In genomic region chr1:65175171-65176070, GRCh38 we compare ENCODE assay signal across 12 cellular contexts. TPM values are rescaled to one million over a fixed set of nuclear protein-coding genes. Genes with fewer than 3 reads are reported as not detected.
DNase-seq lines count a peak whose midpoint lies in the region; ATAC-seq, FAIRE-seq and TF ChIP-seq lines count a peak whose summit lies in the region.
"Had no signal": no experiment of that assay in that cellular context is flagged by ENCODE, and none has a peak within 500 bp of the region (broad histone marks: within the 10 kb centered on the region; RNA-seq: fewer than 3 reads in every experiment).

No MANE protein-coding gene starts in this region.

- TF ChIP-seq EP300 in HepG2 (IDR thresholded peaks at IDR 0.05; ENCODE audit: low read depth in 2 of 2, low read length in 2 of 2) (no peak), HepG2 (CRISPR knock-in tag; IDR thresholded peaks at IDR 0.05; ENCODE audit: borderline replicate concordance) (no peak)

- POLR2A ChIA-PET in HepG2 (lab: Yijun Ruan, JAX), result interaction anchor here (2.4 kb wide), 1 partner anchor 16 kb away, joined by 6 read pairs; no protein-coding TSS in a partner anchor
- POLR2A ChIA-PET in CD4-positive, alpha-beta memory T cell (lab: Charles Lee; ENCODE audit: partially characterized antibody), result no interaction called here

- no peaks in the 10 kb centered on the region for H3K36me3 Mint-ChIP-seq in type B pancreatic cell
- no peaks in the 10 kb centered on the region for H3K36me3 Mint-ChIP-seq in CD4-positive, alpha-beta memory T cell
- H3K36me3 Mint-ChIP-seq: activated naive CD4-positive, alpha-beta T cell treated with anti-CD3 and anti-CD28 coated beads, Interleukin-2, amount 10 ng/mL, durations not matched to agents 7 days and 5 days had no signal

- DNase-seq in NCI-H82 (lab: John Stamatoyannopoulos, UW), result peak; percentile 71
- DNase-seq in HepG2 (ENCODE audit: low spot score), result no peak
- no peak for DNase-seq in type B pancreatic cell (ENCODE audit: extremely low spot score, unreplicated experiment)
- no peak for DNase-seq in CD4-positive, alpha-beta memory T cell
- DNase-seq in lower lobe of right lung, result no peak
- DNase-seq in activated CD4-positive, alpha-beta T cell treated with anti-CD3 and anti-CD28 coated beads, Interleukin-2, amount 50 U/mL, for 1 hour, result no peak
- DNase-seq: activated naive CD4-positive, alpha-beta T cell treated with anti-CD3 and anti-CD28 coated beads, Interleukin-2, amount 10 ng/mL, durations not matched to agents 7 days and 5 days; DMS79; NCI-H2029 treated with DMSO at 0.1 percent for 48 hours; SHP77; stimulated activated CD4-positive, alpha-beta T cell treated with anti-CD3 and anti-CD28 coated beads, Interleukin-4, amount 100 ng/mL, for 24 hours had no signal

- H3K9ac ChIP-seq in HepG2 (ENCODE audit: insufficient read depth, low read depth, low read length), result no peak overlapping the region

- TF ChIP-seq RAD21 in HepG2 (CRISPR knock-in tag; IDR thresholded peaks at IDR 0.05), result no peak

- H3K4me3 Mint-ChIP-seq in type B pancreatic cell, result no peak overlapping the region
- H3K4me3 Mint-ChIP-seq in CD4-positive, alpha-beta memory T cell, result no peak overlapping the region
- H3K4me3 Mint-ChIP-seq: activated naive CD4-positive, alpha-beta T cell treated with anti-CD3 and anti-CD28 coated beads, Interleukin-2, amount 10 ng/mL, durations not matched to agents 7 days and 5 days had no signal

- peak overlapping the region; percentile 47 for H3K27ac ChIP-seq in cingulate gyrus (ENCODE audit: low read depth, low read length)
- no peak overlapping the region for H3K27ac ChIP-seq in HepG2 (ENCODE audit: extremely low read length, insufficient read depth, low read length)
- no peak overlapping the region for H3K27ac ChIP-seq in CD4-positive, alpha-beta memory T cell (ENCODE audit: low read depth, low read length)
- H3K27ac ChIP-seq in lower lobe of right lung, result no peak overlapping the region

- peaks cover 26% of the 10 kb centered on the region for H3K4me1 Mint-ChIP-seq in type B pancreatic cell (ENCODE audit: unreplicated experiment)
- H3K4me1 Mint-ChIP-seq in CD4-positive, alpha-beta memory T cell, result peaks cover 0 to 1% (median 0%) of the 10 kb centered on the region in 4 donors
- H3K4me1 Mint-ChIP-seq: activated naive CD4-positive, alpha-beta T cell treated with anti-CD3 and anti-CD28 coated beads, Interleukin-2, amount 10 ng/mL, durations not matched to agents 7 days and 5 days had no signal

- peak overlapping the region; percentile 59 for H3K27ac Mint-ChIP-seq in type B pancreatic cell
- H3K27ac Mint-ChIP-seq in CD4-positive, alpha-beta memory T cell, result no peak overlapping the region
- H3K27ac Mint-ChIP-seq: activated naive CD4-positive, alpha-beta T cell treated with anti-CD3 and anti-CD28 coated beads, Interleukin-2, amount 10 ng/mL, durations not matched to agents 7 days and 5 days had no signal

- no peak for TF ChIP-seq POLR2A in HepG2 (IDR thresholded peaks at IDR 0.05; ENCODE audit: insufficient read depth in 1 of 2, low read depth in 2 of 2, low read length in 2 of 2)

- in situ Hi-C loops in HepG2 (cut with HindIII; ENCODE audit: extremely low pct_ligation_motif_present, low pct_unique_long_range_greater_than_20kb), result no loop called here

- FAIRE-seq in HepG2 (lab: Jason Lieb, UNC), result no peak

- WGBS in HepG2 (ENCODE audit: low lambda C conversion rate), result 87% methylated on average over 12 of the region's 13 CpGs

- no peaks in the 10 kb centered on the region for H3K27me3 ChIP-seq in HepG2 (ENCODE audit: control insufficient read depth in 1 of 2, insufficient read depth in 2 of 2, low read length in 2 of 2)
- no peaks in the 10 kb centered on the region for H3K27me3 ChIP-seq in CD4-positive, alpha-beta memory T cell (ENCODE audit: insufficient read depth, low read length)
- H3K27me3 ChIP-seq in lower lobe of right lung (ENCODE audit: low read depth), result no peaks in the 10 kb centered on the region

- TF ChIP-seq CTCF in HepG2 (CRISPR knock-in tag; IDR thresholded peaks at IDR 0.05) (no peak), type B pancreatic cell (conservative IDR thresholded peaks at IDR 0.05) (no peak), lower lobe of right lung (IDR thresholded peaks at IDR 0.05) (no peak)

- no peak for ATAC-seq in HepG2
- no peak for ATAC-seq in lower lobe of right lung

- BruUV-seq in HepG2 (replicated peaks; lab: Mats Ljungman, UMichigan), result no TSS peak

- no peaks in the 10 kb centered on the region for H3K27me3 Mint-ChIP-seq in type B pancreatic cell
- H3K27me3 Mint-ChIP-seq in CD4-positive, alpha-beta memory T cell, result peaks cover 5 to 10% of the 10 kb centered on the region in 2 donors

- H3K4me3 ChIP-seq in HepG2 (replicated peaks in 1 of 3; ENCODE audit: insufficient read depth in 1 of 3, low read depth in 2 of 3, low read length in 3 of 3) (no peak overlapping the region), lower lobe of right lung (no peak overlapping the region)
- H3K4me3 ChIP-seq in CD4-positive, alpha-beta memory T cell (ENCODE audit: low read length in 2 of 2), result no peak overlapping the region

- CTCF ChIA-PET in HepG2 (lab: Yijun Ruan, JAX; ENCODE audit: low intra/inter-chr PET ratio, low total read pairs), result no interaction called here
- CTCF ChIA-PET in CD4-positive, alpha-beta memory T cell (lab: Charles Lee; ENCODE audit: partially characterized antibody), result no interaction called here

- H3K36me3 ChIP-seq in HepG2 (replicated peaks in 1 of 2; ENCODE audit: control insufficient read depth in 1 of 2, insufficient read depth in 2 of 2, low read length in 2 of 2), result peaks cover 1 to 9% of the 10 kb centered on the region in 2 experiments; a peak in 3 of 5 replicates
- no peaks in the 10 kb centered on the region for H3K36me3 ChIP-seq in CD4-positive, alpha-beta memory T cell (ENCODE audit: insufficient read depth, low read length)
- H3K36me3 ChIP-seq in lower lobe of right lung, result no peaks in the 10 kb centered on the region

- H3K4me2 ChIP-seq in HepG2 (ENCODE audit: low read depth, low read length), result no peak overlapping the region

- H3K4me1 ChIP-seq in HepG2 (ENCODE audit: insufficient read depth, low read length) (peaks cover 83% of the 10 kb centered on the region), lower lobe of right lung (peaks cover 20% of the 10 kb centered on the region)
- H3K4me1 ChIP-seq in CD4-positive, alpha-beta memory T cell (ENCODE audit: insufficient read depth, low read length), result no peaks in the 10 kb centered on the region

- intact Hi-C loops in HepG2 (cut with micrococcal nuclease; ENCODE audit: unreplicated experiment), result no loop called here
- intact Hi-C loops in CD4-positive, alpha-beta memory T cell (cut with micrococcal nuclease), result no loop called here
- intact Hi-C loops in lower lobe of right lung (cut with DNase I), result no loop called here

- H2AFZ ChIP-seq in HepG2 (ENCODE audit: low read length), result no peak overlapping the region

- H3K79me2 ChIP-seq in HepG2 (ENCODE audit: insufficient read depth, low read length), result peaks cover 98% of the 10 kb centered on the region

- H3K9me3 Mint-ChIP-seq in type B pancreatic cell, result no peaks in the 10 kb centered on the region
- H3K9me3 Mint-ChIP-seq in CD4-positive, alpha-beta memory T cell, result no peaks in the 10 kb centered on the region
- H3K9me3 Mint-ChIP-seq: activated naive CD4-positive, alpha-beta T cell treated with anti-CD3 and anti-CD28 coated beads, Interleukin-2, amount 10 ng/mL, durations not matched to agents 7 days and 5 days had no signal

- peaks cover 80% of the 10 kb centered on the region for H4K20me1 ChIP-seq in HepG2 (ENCODE audit: insufficient read depth, low read length)

- no peaks in the 10 kb centered on the region for H3K9me3 ChIP-seq in HepG2 (ENCODE audit: low read length)
- H3K9me3 ChIP-seq in CD4-positive, alpha-beta memory T cell (ENCODE audit: control insufficient read depth in 1 of 2, low read length in 2 of 2), result no peaks in the 10 kb centered on the region
- H3K9me3 ChIP-seq in lower lobe of right lung, result no peaks in the 10 kb centered on the region

TF ChIP-seq in HepG2, 621 proteins besides CTCF, POLR2A, EP300 and RAD21:
- TF ChIP-seq ARNT2 (CRISPR knock-in tag; IDR thresholded peaks at IDR 0.05; ENCODE audit: low read depth), result no peak
- TF ChIP-seq ZNF768 (CRISPR knock-in tag; IDR thresholded peaks at IDR 0.05), result 0 out of 2 replicates have a peak, but pooled peaks have one; percentile 12

RNA-seq across cellular contexts. Expression of gene AK4, which starts 27.4 kb away (rescaled TPM):
- total RNA-seq in HepG2 (2016; rRNA removed; fragmentation: Illumina TruSeq; extraction: Trizol), result 160 and 244 TPM in 2 replicates
- 32.4 and 33.4 TPM in 2 replicates for total RNA-seq in HepG2 (2016; cell fraction: cytosol; rRNA removed; fragmentation: Illumina TruSeq; extraction: Trizol; ENCODE audit: low read depth)
- 159 and 236 TPM in 2 replicates for total RNA-seq in HepG2 (2016; cell fraction: insoluble cytoplasmic fraction; rRNA removed; fragmentation: Illumina TruSeq; extraction: Trizol)
- total RNA-seq in HepG2 (2016; cell fraction: membrane; rRNA removed; fragmentation: Illumina TruSeq; extraction: Trizol), result 125 and 127 TPM in 2 replicates
- 62.2 and 67.7 TPM in 2 replicates for total RNA-seq in HepG2 (2016; cell fraction: nucleus; rRNA removed; fragmentation: Illumina TruSeq; extraction: Trizol)
- polyA plus RNA-seq in HepG2 (2011; rRNA removed), result 90.8 and 110 TPM in 2 replicates
- polyA plus RNA-seq in HepG2 (2011; cell fraction: cytosol; rRNA removed), result 77.7 and 112 TPM in 2 replicates
- polyA plus RNA-seq in HepG2 (2011; cell fraction: nucleus; rRNA removed), result 26.2 and 29.8 TPM in 2 replicates
- 92.4 and 139 TPM in 2 replicates for polyA plus RNA-seq in HepG2 (2012)
- polyA plus RNA-seq in HepG2 (2016; cell fraction: cytosol; fragmentation: Illumina TruSeq; extraction: Trizol; ENCODE audit: low read depth), result 33.0 and 40.9 TPM in 2 replicates
- polyA plus RNA-seq in HepG2 (2016; cell fraction: insoluble cytoplasmic fraction; fragmentation: Illumina TruSeq; extraction: Trizol; ENCODE audit: low read depth), result 208 TPM in 2 replicates
- 85.0 and 86.6 TPM in 2 replicates for polyA plus RNA-seq in HepG2 (2016; cell fraction: membrane; fragmentation: Illumina TruSeq; extraction: Trizol; ENCODE audit: low read depth)
- polyA plus RNA-seq in HepG2 (2016; cell fraction: nucleus; fragmentation: Illumina TruSeq; extraction: Trizol; ENCODE audit: insufficient read depth, low read depth), result 69.6 and 74.5 TPM in 2 replicates
- polyA minus RNA-seq in HepG2 (2011; rRNA and poly(A)+ RNA removed; ENCODE audit: low replicate concordance), result 13.2 and 122 TPM in 2 replicates
- polyA minus RNA-seq in HepG2 (2011; cell fraction: cytosol; rRNA and poly(A)+ RNA removed), result 75.7 and 79.3 TPM in 2 replicates
- 69.5 and 75.5 TPM in 2 replicates for polyA minus RNA-seq in HepG2 (2011; cell fraction: nucleus; rRNA and poly(A)+ RNA removed)
- 35.2 and 80.0 TPM in 2 replicates for total RNA-seq in type B pancreatic cell (ENCODE audit: low replicate concordance)
- total RNA-seq in CD4-positive, alpha-beta memory T cell, result 1 to 10 TPM; 1.3 to 1.9 TPM
- not detected for polyA plus RNA-seq in CD4-positive, alpha-beta memory T cell
- total RNA-seq in lower lobe of right lung, result 7.0 TPM
